ENCODE assay signal across 1 cellular context in genomic region chr7:73351447-73352167, GRCh38.
TF ChIP-seq lines count a peak whose summit lies in the region.

No MANE protein-coding gene starts in this region.

TF ChIP-seq in WTC11, 78 proteins besides CTCF, POLR2A, EP300 and RAD21:
- no peak for TF ChIP-seq STAT6 (CRISPR knock-in tag; conservative IDR thresholded peaks at IDR 0.05; ENCODE audit: low read depth)
- TF ChIP-seq JUN (CRISPR knock-in tag; IDR thresholded peaks at IDR 0.05) = no peak
- no peak for TF ChIP-seq EMX1 (CRISPR knock-in tag; IDR thresholded peaks at IDR 0.05)
- no peak for TF ChIP-seq MAX (CRISPR knock-in tag; IDR thresholded peaks at IDR 0.05)
- TF ChIP-seq ESRRA (CRISPR knock-in tag; IDR thresholded peaks at IDR 0.05; ENCODE audit: borderline replicate concordance) = no peak
- TF ChIP-seq ETV6 (CRISPR knock-in tag; IDR thresholded peaks at IDR 0.05) = no peak
- TF ChIP-seq ZNF281 (CRISPR knock-in tag; IDR thresholded peaks at IDR 0.05) = no peak
- TF ChIP-seq CREB1 (CRISPR knock-in tag; IDR thresholded peaks at IDR 0.05) = no peak
- no peak for TF ChIP-seq FOXK1 (CRISPR knock-in tag; IDR thresholded peaks at IDR 0.05)
- no peak for TF ChIP-seq NR3C1 (CRISPR knock-in tag; conservative IDR thresholded peaks at IDR 0.05; ENCODE audit: low read depth)
- TF ChIP-seq PRRX2 (CRISPR knock-in tag; IDR thresholded peaks at IDR 0.05) = no peak
- no peak for TF ChIP-seq USF2 (CRISPR knock-in tag; IDR thresholded peaks at IDR 0.05)
TF ChIP-seq in WTC11: peak in this region for 0.
